In genomic region chr10:117342638-117343037, GRCh38 we compare ENCODE assay signal across 11 cellular contexts. TPM values are rescaled to one million over a fixed set of nuclear protein-coding genes. Genes with fewer than 3 reads are reported as not detected.
A peak's percentile ranks its signal among the peaks of the same experiment; 100 is the strongest.
DNase-seq lines count a peak whose midpoint lies in the region; ATAC-seq, FAIRE-seq and TF ChIP-seq lines count a peak whose summit lies in the region.
"Had no signal": no experiment of that assay in that cellular context is flagged by ENCODE, and none has a peak within 500 bp of the region (broad histone marks: within the 10 kb centered on the region; RNA-seq: fewer than 3 reads in every experiment).

No MANE protein-coding gene starts in this region.

- POLR2A ChIA-PET in K562 (lab: Yijun Ruan, JAX) = interaction anchor here (0.8 kb wide), 1 partner anchor 15 kb away, joined by 3 read pairs; no protein-coding TSS in a partner anchor

- 48% methylated on average over 5 of the region's 5 CpGs for WGBS in K562 (ENCODE audit: insufficient coverage, low coverage, missing lambda C conversion rate)

- intact Hi-C loops in K562 (cut with micrococcal nuclease) = no loop called here

- no peak overlapping the region for H3K27ac ChIP-seq in K562 (ENCODE audit: extremely low read depth, low read depth, low read length)

- in situ Hi-C loops in K562 (cut with MboI) = no loop called here

- H2AFZ ChIP-seq in K562 (ENCODE audit: low read depth, low read length) = no peak overlapping the region

- TF ChIP-seq RAD21 in K562 (CRISPR knock-in tag; conservative IDR thresholded peaks at IDR 0.05 in 1 of 2, IDR thresholded peaks at IDR 0.05 in 1 of 2) = no peak

- no peak for DNase-seq in K562 (ENCODE audit: extremely low read depth in 1 of 4, low spot score in 3 of 4)
- DNase-seq in omental fat pad (ENCODE audit: low spot score) = no peak
- DNase-seq in Ammon's horn (ENCODE audit: low spot score) = no peak
- no peak for DNase-seq in MV-4-11 (lab: John Stamatoyannopoulos, UW)
- DNase-seq in T-helper 9 cell = no peak
- DNase-seq: NCI-H2171 treated with DMSO at 0.1 percent for 48 hours, occipital lobe had no signal

- no peaks in the 10 kb centered on the region for H3K9me3 ChIP-seq in K562 (replicated peaks; ENCODE audit: control insufficient read depth, insufficient read depth, low read depth, low read length)

- H3K4me1 ChIP-seq in K562 (replicated peaks in 1 of 2; ENCODE audit: control insufficient read depth in 2 of 2, insufficient read depth in 2 of 2, low read length in 2 of 2) = peaks cover 4 to 12% of the 10 kb centered on the region in 2 experiments; a peak in 4 of 5 replicates

- no peak overlapping the region for H3K9ac ChIP-seq in K562 (ENCODE audit: insufficient read depth in 1 of 2, low read depth in 2 of 2, low read length in 2 of 2)

- TF ChIP-seq EP300 in K562 (IDR thresholded peaks at IDR 0.05; ENCODE audit: low read length) = no peak

- peaks cover 97% of the 10 kb centered on the region for H3K79me2 ChIP-seq in K562 (ENCODE audit: control insufficient read depth, insufficient read depth, low read length)

- FAIRE-seq in K562 (lab: Jason Lieb, UNC) = no peak

- peak overlapping the region; percentile 5; the same call in 1 of the 2 replicates for H3K4me2 ChIP-seq in K562 (ENCODE audit: insufficient read depth, low read length)

- BruUV-seq in K562 (replicated peaks; lab: Mats Ljungman, UMichigan) = no TSS peak

- no peak overlapping the region for H3K4me3 ChIP-seq in K562

- TF ChIP-seq POLR2A in K562 (conservative IDR thresholded peaks at IDR 0.05) = no peak

- H3K27me3 ChIP-seq in K562 (ENCODE audit: control insufficient read depth in 2 of 2, insufficient read depth in 2 of 2, low read length in 2 of 2) = no peaks in the 10 kb centered on the region

- peaks cover 4% of the 10 kb centered on the region; the same call in 1 of the 2 replicates for H4K20me1 ChIP-seq in K562 (replicated peaks; ENCODE audit: control insufficient read depth, insufficient read depth, low read length)

- H3K36me3 ChIP-seq in K562 (ENCODE audit: control insufficient read depth, insufficient read depth, low read length) = peaks cover 35% of the 10 kb centered on the region; the same call in 2 of the 3 replicates

- ATAC-seq in GM19043 (IDR thresholded peaks at IDR 0.05; ENCODE audit: low read depth, unreplicated experiment) = peak; percentile 7
- peak; percentile 21 for ATAC-seq in HG03378 (IDR thresholded peaks at IDR 0.05; ENCODE audit: unreplicated experiment)
- ATAC-seq in K562 = no peak; the same call in 2 of the 3 replicates
- ATAC-seq in omental fat pad (ENCODE audit: low FRiP score) = peak; percentile 66
- no peak for ATAC-seq in HG03571 (IDR thresholded peaks at IDR 0.05; ENCODE audit: unreplicated experiment)
- ATAC-seq: activated T-helper 17 cell treated with anti-CD3 and anti-CD28 coated beads, Interleukin-2, amount 50 U/mL, for 72 hours had no signal

- peaks cover 2% of the 10 kb centered on the region for H3K9me1 ChIP-seq in K562 (ENCODE audit: control insufficient read depth, insufficient read depth, low read length)

- CTCF ChIA-PET in K562 (lab: Yijun Ruan, JAX; ENCODE audit: low intra/inter-chr PET ratio) = no interaction called here

- no peak for TF ChIP-seq CTCF in K562 (IDR thresholded peaks at IDR 0.05 in 2 of 3, conservative IDR thresholded peaks at IDR 0.05 in 1 of 3; ENCODE audit: insufficient read depth in 2 of 3, low read depth in 1 of 3, low read length in 3 of 3)
- no peak for TF ChIP-seq CTCF in omental fat pad (IDR thresholded peaks at IDR 0.05)

TF ChIP-seq in K562, 482 proteins besides CTCF, POLR2A, EP300 and RAD21:
- TF ChIP-seq BHLHE40 (IDR thresholded peaks at IDR 0.05; ENCODE audit: low read length) (no peak), RFX5 (IDR thresholded peaks at IDR 0.05; ENCODE audit: low read depth, low read length) (no peak), POLR2AphosphoS5 (IDR thresholded peaks at IDR 0.05; ENCODE audit: control insufficient read depth, insufficient read depth, low read depth, low read length) (no peak), CBX8 (IDR thresholded peaks at IDR 0.05; ENCODE audit: borderline replicate concordance, extremely low read depth, low read depth, low read length, poor library complexity, severe bottlenecking) (no peak), ZNF282 (CRISPR knock-in tag; IDR thresholded peaks at IDR 0.05) (no peak), HCFC1 (IDR thresholded peaks at IDR 0.05; ENCODE audit: low read depth, low read length) (no peak), PRDM10 (IDR thresholded peaks at IDR 0.05; ENCODE audit: partially characterized antibody) (no peak), PHTF2 (CRISPR knock-in tag; IDR thresholded peaks at IDR 0.05) (no peak), RNF2 (IDR thresholded peaks at IDR 0.05) (no peak)
- TF ChIP-seq, protein P1, sequence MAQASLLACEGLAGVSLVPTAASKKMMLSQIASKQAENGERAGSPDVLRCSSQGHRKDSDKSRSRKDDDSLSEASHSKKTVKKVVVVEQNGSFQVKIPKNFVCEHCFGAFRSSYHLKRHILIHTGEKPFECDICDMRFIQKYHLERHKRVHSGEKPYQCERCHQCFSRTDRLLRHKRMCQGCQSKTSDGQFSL (CRISPR knock-in tag; IDR thresholded peaks at IDR 0.05) = no peak
- TF ChIP-seq, protein P1 (tag; IDR thresholded peaks at IDR 0.05) = no peak
- TF ChIP-seq, protein P2, sequence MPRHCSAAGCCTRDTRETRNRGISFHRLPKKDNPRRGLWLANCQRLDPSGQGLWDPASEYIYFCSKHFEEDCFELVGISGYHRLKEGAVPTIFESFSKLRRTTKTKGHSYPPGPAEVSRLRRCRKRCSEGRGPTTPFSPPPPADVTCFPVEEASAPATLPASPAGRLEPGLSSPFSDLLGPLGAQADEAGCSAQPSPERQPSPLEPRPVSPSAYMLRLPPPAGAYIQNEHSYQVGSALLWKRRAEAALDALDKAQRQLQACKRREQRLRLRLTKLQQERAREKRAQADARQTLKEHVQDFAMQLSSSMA (CRISPR knock-in tag; IDR thresholded peaks at IDR 0.05) = no peak

RNA-seq across cellular contexts. Expression of gene PDZD8, which starts 32.6 kb away (rescaled TPM):
- 26.6 and 71.2 TPM in 2 replicates for total RNA-seq in K562 (2011; cell fraction: chromatin; rRNA removed; ENCODE audit: low replicate concordance)
- total RNA-seq in K562 (2011; cell fraction: nucleolus; rRNA removed) = 29.4 and 37.0 TPM in 2 replicates
- 56.0 and 86.6 TPM in 2 replicates for total RNA-seq in K562 (2011; cell fraction: nucleoplasm; rRNA removed)
- total RNA-seq in K562 (2014; rRNA removed) = 15.5 and 18.8 TPM in 2 replicates
- total RNA-seq in K562 (2014; rRNA removed; fragmentation: Illumina TruSeq; extraction: Trizol) = 53.4 and 60.6 TPM in 2 replicates
- 35.0 and 36.8 TPM in 2 replicates for total RNA-seq in K562 (2015; rRNA removed; fragmentation: Illumina TruSeq; extraction: Trizol)
- 46.8 and 49.4 TPM in 2 replicates for total RNA-seq in K562 (2021)
- 32.3 and 41.9 TPM in 2 replicates for polyA plus RNA-seq in K562 (2011; rRNA removed)
- 8.0 and 17.4 TPM in 2 replicates for polyA plus RNA-seq in K562 (2011; cell fraction: cytosol; rRNA removed)
- 10.7 and 14.0 TPM in 2 replicates for polyA plus RNA-seq in K562 (2011; cell fraction: nucleus; rRNA removed)
- 19.7 and 19.8 TPM in 2 replicates for polyA plus RNA-seq in K562 (2012)
- polyA plus RNA-seq in K562 (2014; fragmentation: Illumina TruSeq; extraction: Trizol) = 45.2 and 52.5 TPM in 2 replicates
- polyA plus RNA-seq in K562 (2014; fragmentation: Nextera tagmentation; extraction: Ambion mirVana) = 1 to 10 TPM; 5.5 to 5.9 TPM
- polyA plus RNA-seq in K562 (2014; rRNA removed) = 16.7 and 19.8 TPM in 2 replicates
- polyA minus RNA-seq in K562 (2011; rRNA and poly(A)+ RNA removed) = 147 and 155 TPM in 2 replicates
- polyA minus RNA-seq in K562 (2011; cell fraction: cytosol; rRNA and poly(A)+ RNA removed) = 51.4 and 65.1 TPM in 2 replicates
- polyA minus RNA-seq in K562 (2011; cell fraction: nucleus; rRNA and poly(A)+ RNA removed) = 16.8 and 31.1 TPM in 2 replicates
- total RNA-seq in omental fat pad = 10 to 100 TPM; 29.6 to 60.1 (median 42.4) TPM

Comparison
In these comparisons a context has a peak if more than half of its experiments do, and no peak if none do; other contexts are left out.
1. ATAC-seq: peak in GM19043 (single experiment), HG03378 (single experiment) and omental fat pad (single experiment); none in K562 (single experiment) and HG03571 (single experiment).